Comparison of ENCODE assay signal across 8 cellular contexts in genomic region chr6:153129873-153130514, GRCh38.
A peak's percentile ranks its signal among the peaks of the same experiment; 100 is the strongest.
DNase-seq lines count a peak whose midpoint lies in the region; ATAC-seq and TF ChIP-seq lines count a peak whose summit lies in the region.

No MANE protein-coding gene starts in this region.

- H3K4me1 ChIP-seq in BLaER1 (peaks cover 20% of the 10 kb centered on the region), iPS-18a (ENCODE audit: control insufficient read depth, low read depth, low read length) (peaks cover 9% of the 10 kb centered on the region)

- POLR2A ChIA-PET in HEK293T (lab: Yijun Ruan, JAX) = interaction anchor here (0.6 kb wide), 1 partner anchor 73 kb away, joined by 3 read pairs; no protein-coding TSS in a partner anchor

- H3K9ac ChIP-seq in BLaER1 (peak overlapping the region; percentile 75; the same call in 1 of the 2 replicates), iPS-18a (ENCODE audit: low read length) (peak overlapping the region; percentile 56)

- H3K4me3 ChIP-seq in BLaER1 (peak overlapping the region; percentile 83), iPS-18a (ENCODE audit: low read length) (peak overlapping the region; percentile 70), skin epidermis (peak overlapping the region; percentile 27 to 59 (median 52))

- CTCF ChIA-PET in HEK293T (lab: Yijun Ruan, JAX) = no interaction called here

- DNase-seq in HEK293T (ENCODE audit: extremely low spot score) (peak; percentile 47), NAMALWA (ENCODE audit: low spot score) (no peak)

- H3K4me2 ChIP-seq in BLaER1 = peak overlapping the region; percentile 99

- H4K20me1 ChIP-seq in BLaER1 = no peaks in the 10 kb centered on the region

- H3K36me3 ChIP-seq in BLaER1 = no peaks in the 10 kb centered on the region
- H3K36me3 ChIP-seq in iPS-18a (ENCODE audit: control insufficient read depth, low read depth, low read length) = no peaks in the 10 kb centered on the region

- H3K27ac ChIP-seq in BLaER1 = no peak overlapping the region
- peak overlapping the region; percentile 71 for H3K27ac ChIP-seq in angular gyrus (ENCODE audit: low read depth, low read length)
- no peak overlapping the region for H3K27ac ChIP-seq in iPS-18a (ENCODE audit: low read length)
- peak overlapping the region in 1 of 21 experiments; percentile 46 for H3K27ac ChIP-seq in skin epidermis

- no peaks in the 10 kb centered on the region for H3K9me3 ChIP-seq in BLaER1
- no peaks in the 10 kb centered on the region for H3K9me3 ChIP-seq in iPS-18a (ENCODE audit: control insufficient read depth, low read depth, low read length)

- ATAC-seq in HG03378 (IDR thresholded peaks at IDR 0.05; ENCODE audit: unreplicated experiment) = no peak
- ATAC-seq in HG03565 (IDR thresholded peaks at IDR 0.05; ENCODE audit: unreplicated experiment) = no peak

- H3K27me3 ChIP-seq in BLaER1 = peaks cover 19% of the 10 kb centered on the region
- peaks cover 37% of the 10 kb centered on the region for H3K27me3 ChIP-seq in iPS-18a (ENCODE audit: control insufficient read depth, insufficient read depth, low read length)

TF ChIP-seq in HEK293T, 16 proteins besides CTCF, POLR2A, EP300 and RAD21:
- TF ChIP-seq L3MBTL2 (conservative IDR thresholded peaks at IDR 0.05) (peak; percentile 23; the same call in 1 of the 2 replicates), TARDBP (IDR thresholded peaks at IDR 0.05) (no peak)
